8 cellular contexts compared by ENCODE assay signal in the genomic region with DNA sequence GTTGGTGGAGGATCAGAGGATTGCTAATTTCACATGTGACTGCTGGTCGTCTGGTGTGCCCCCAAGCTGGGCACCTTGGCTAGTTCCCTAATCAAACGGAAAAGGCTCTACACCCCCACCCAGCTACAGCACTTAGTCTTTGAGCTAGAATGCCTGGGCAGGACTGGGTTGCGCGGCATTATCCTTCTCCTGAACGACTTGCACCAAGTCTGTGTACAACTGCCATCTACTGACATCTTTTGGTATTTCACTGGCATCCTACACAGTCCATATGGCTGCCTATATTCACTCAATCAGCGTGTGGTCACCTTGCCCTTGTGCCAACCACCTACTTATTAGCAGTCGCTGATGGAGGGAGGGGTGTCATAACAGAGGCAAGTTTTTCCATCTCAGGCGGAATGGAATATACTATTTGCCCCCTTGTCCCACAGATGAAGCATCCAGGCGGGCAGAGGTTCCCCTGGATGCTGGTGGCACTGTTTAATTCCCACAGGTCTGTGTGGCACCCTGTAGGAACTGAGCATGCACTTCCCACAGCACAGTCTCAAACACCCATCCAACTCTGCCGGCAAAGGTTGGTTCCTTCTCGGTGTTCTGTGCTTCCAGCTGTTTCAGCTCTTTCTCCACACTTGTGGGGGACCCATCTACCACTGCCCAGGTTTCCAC.
A peak's percentile ranks its signal among the peaks of the same experiment; 100 is the strongest.
DNase-seq lines count a peak whose midpoint lies in the region; ATAC-seq, FAIRE-seq and TF ChIP-seq lines count a peak whose summit lies in the region.

No MANE protein-coding gene starts in this region.

- H4K20me1 ChIP-seq in osteoblast (ENCODE audit: insufficient read depth, low read length): no peaks in the 10 kb centered on the region

- H3K4me1 Mint-ChIP-seq in activated CD4-positive, alpha-beta T cell treated with anti-CD3 and anti-CD28 coated beads, Interleukin-2, amount 10 ng/mL, durations not matched to agents 24 days and 14 days: no peaks in the 10 kb centered on the region

- no peaks in the 10 kb centered on the region for H3K79me2 ChIP-seq in osteoblast (ENCODE audit: insufficient read depth, low read length)

- no peaks in the 10 kb centered on the region for H3K27me3 ChIP-seq in osteoblast (ENCODE audit: insufficient read depth, low read length)

- peak; percentile 60 for TF ChIP-seq CTCF in osteoblast (IDR thresholded peaks at IDR 0.05; ENCODE audit: extremely low read depth, low read depth, low read length)

- no peaks in the 10 kb centered on the region for H3K9me3 ChIP-seq in osteoblast (ENCODE audit: low read depth, low read length)

- H3K36me3 ChIP-seq in osteoblast (ENCODE audit: insufficient read depth, low read length): no peaks in the 10 kb centered on the region

- H3K4me3 Mint-ChIP-seq in activated CD4-positive, alpha-beta T cell treated with anti-CD3 and anti-CD28 coated beads, Interleukin-2, amount 10 ng/mL, durations not matched to agents 24 days and 14 days: no peak overlapping the region

- no peak overlapping the region for H3K27ac ChIP-seq in osteoblast (ENCODE audit: low read depth, low read length)

- no peak overlapping the region for H3K27ac Mint-ChIP-seq in activated CD4-positive, alpha-beta T cell treated with anti-CD3 and anti-CD28 coated beads, Interleukin-2, amount 10 ng/mL, durations not matched to agents 24 days and 14 days

- H3K4me2 ChIP-seq in osteoblast (ENCODE audit: insufficient read depth, low read length): no peak overlapping the region

- DNase-seq in COLO829 (ENCODE audit: low spot score) (peak; percentile 76), NCI-H2029 (lab: John Stamatoyannopoulos, UW) (peak; percentile 80), fibroblast of gingiva (ENCODE audit: low read depth) (peak; percentile 65), osteoblast (ENCODE audit: insufficient read length, low spot score, missing footprints) (peak; percentile 71), urothelium cell line (ENCODE audit: low spot score) (no peak)
- peak; percentile 81 for DNase-seq in activated CD4-positive, alpha-beta T cell treated with anti-CD3 and anti-CD28 coated beads, Interleukin-2, amount 10 ng/mL, durations not matched to agents 24 days and 14 days

- no peaks in the 10 kb centered on the region for H3K9me3 Mint-ChIP-seq in activated CD4-positive, alpha-beta T cell treated with anti-CD3 and anti-CD28 coated beads, Interleukin-2, amount 10 ng/mL, durations not matched to agents 24 days and 14 days

- H2AFZ ChIP-seq in osteoblast (ENCODE audit: low read length): no peak overlapping the region

- no peak for FAIRE-seq in urothelium cell line (lab: Jason Lieb, UNC)

- no peaks in the 10 kb centered on the region for H3K4me1 ChIP-seq in osteoblast (ENCODE audit: insufficient read depth, low read length)

- H3K4me3 ChIP-seq in osteoblast (ENCODE audit: insufficient read depth, low read length): no peak overlapping the region

- intact Hi-C loops in activated CD4-positive, alpha-beta T cell treated with anti-CD3 and anti-CD28 coated beads, Interleukin-2, amount 10 ng/mL, durations not matched to agents 24 days and 14 days (cut with micrococcal nuclease): loop anchor here (1.0 to 5.0 kb wide), 2 partner anchors 37 to 466 kb away; no protein-coding TSS in a partner anchor

- ATAC-seq in GM18520 (IDR thresholded peaks at IDR 0.05; ENCODE audit: unreplicated experiment): peak; percentile 86
- ATAC-seq in HG02938 (IDR thresholded peaks at IDR 0.05; ENCODE audit: unreplicated experiment): peak; percentile 93

- no peaks in the 10 kb centered on the region for H3K36me3 Mint-ChIP-seq in activated CD4-positive, alpha-beta T cell treated with anti-CD3 and anti-CD28 coated beads, Interleukin-2, amount 10 ng/mL, durations not matched to agents 24 days and 14 days (ENCODE audit: low read depth)

- no peaks in the 10 kb centered on the region for H3K27me3 Mint-ChIP-seq in activated CD4-positive, alpha-beta T cell treated with anti-CD3 and anti-CD28 coated beads, Interleukin-2, amount 10 ng/mL, durations not matched to agents 24 days and 14 days
